Comparison of ENCODE assay signal across 9 cellular contexts in genomic region chr21:38170283-38170682, GRCh38.
DNase-seq lines count a peak whose midpoint lies in the region; ATAC-seq and TF ChIP-seq lines count a peak whose summit lies in the region.
"Had no signal": no experiment of that assay in that cellular context is flagged by ENCODE, and none has a peak within 500 bp of the region (broad histone marks: within the 10 kb centered on the region; RNA-seq: fewer than 3 reads in every experiment).

No MANE protein-coding gene starts in this region.

- H3K36me3 ChIP-seq in HEK293 (ENCODE audit: control insufficient read depth in 2 of 2, insufficient read depth in 1 of 2, low read length in 2 of 2): no peaks in the 10 kb centered on the region

- no peak overlapping the region for H3K4me3 ChIP-seq in HEK293 (ENCODE audit: low read depth, low read length)

- CTCF ChIA-PET in HEK293 (lab: Yijun Ruan, JAX): interaction anchor here (0.6 to 12.3 kb wide), 27 partner anchors 9 to 470 kb away, joined by 3 to 378 read pairs (median 4); no protein-coding TSS in a partner anchor

- H3K4me1 ChIP-seq in HEK293 (ENCODE audit: control insufficient read depth, insufficient read depth, low read length): no peaks in the 10 kb centered on the region

- no peaks in the 10 kb centered on the region for H3K9me3 ChIP-seq in HEK293 (ENCODE audit: control insufficient read depth, insufficient read depth, low read depth, low read length)

- peak; percentile 18 for DNase-seq in COLO668 (lab: John Stamatoyannopoulos, UW; ENCODE audit: unreplicated experiment)
- peak; percentile 32 for DNase-seq in amniotic epithelial cell (ENCODE audit: low read depth)
- DNase-seq in lung microvascular endothelial cell (ENCODE audit: low read depth in 2 of 2): peak; percentile 17 to 60
- no peak for DNase-seq in NCI-H2029 (lab: John Stamatoyannopoulos, UW)
- DNase-seq in NK-92 treated with Interleukin-12 subunit alpha and Interleukin-12 subunit beta, amount 100 ng/mL, for 24 hours (lab: John Stamatoyannopoulos, UW): no peak
- DNase-seq: stimulated activated naive CD8-positive, alpha-beta T cell treated with anti-CD3 and anti-CD28 coated beads, Interleukin-15, amount 100 ng/mL, for 72 hours had no signal

- no peak overlapping the region for H3K27ac ChIP-seq in HEK293 (ENCODE audit: extremely low read depth, low read depth, low read length)

- no peak for TF ChIP-seq CTCF in HEK293 (tag by site-specific recombination; IDR thresholded peaks at IDR 0.05)

- ATAC-seq in HG02870 (IDR thresholded peaks at IDR 0.05; ENCODE audit: unreplicated experiment): no peak
- ATAC-seq in GM18858 (IDR thresholded peaks at IDR 0.05; ENCODE audit: unreplicated experiment): no peak
- ATAC-seq: stimulated activated naive CD8-positive, alpha-beta T cell treated with anti-CD3 and anti-CD28 coated beads, Interleukin-15, amount 100 ng/mL, for 72 hours had no signal

- POLR2A ChIA-PET in HEK293 (lab: Yijun Ruan, JAX): interaction anchor here (0.9 kb wide), 1 partner anchor 181 kb away, joined by 3 read pairs; no protein-coding TSS in a partner anchor

TF ChIP-seq in HEK293, 187 proteins besides CTCF, POLR2A, EP300 and RAD21:
- TF ChIP-seq SCRT1 (tag by site-specific recombination; IDR thresholded peaks at IDR 0.05; ENCODE audit: borderline replicate concordance) (peak; percentile 27; the same call in 1 of the 2 replicates), SCRT2 (tag by site-specific recombination; IDR thresholded peaks at IDR 0.05) (peak; percentile 29; the same call in 1 of the 2 replicates), FEZF1 (tag by site-specific recombination; IDR thresholded peaks at IDR 0.05) (no peak)
- TF ChIP-seq, protein P1, sequence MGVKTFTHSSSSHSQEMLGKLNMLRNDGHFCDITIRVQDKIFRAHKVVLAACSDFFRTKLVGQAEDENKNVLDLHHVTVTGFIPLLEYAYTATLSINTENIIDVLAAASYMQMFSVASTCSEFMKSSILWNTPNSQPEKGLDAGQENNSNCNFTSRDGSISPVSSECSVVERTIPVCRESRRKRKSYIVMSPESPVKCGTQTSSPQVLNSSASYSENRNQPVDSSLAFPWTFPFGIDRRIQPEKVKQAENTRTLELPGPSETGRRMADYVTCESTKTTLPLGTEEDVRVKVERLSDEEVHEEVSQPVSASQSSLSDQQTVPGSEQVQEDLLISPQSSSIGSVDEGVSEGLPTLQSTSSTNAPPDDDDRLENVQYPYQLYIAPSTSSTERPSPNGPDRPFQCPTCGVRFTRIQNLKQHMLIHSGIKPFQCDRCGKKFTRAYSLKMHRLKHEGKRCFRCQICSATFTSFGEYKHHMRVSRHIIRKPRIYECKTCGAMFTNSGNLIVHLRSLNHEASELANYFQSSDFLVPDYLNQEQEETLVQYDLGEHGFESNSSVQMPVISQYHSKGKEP (tag by site-specific recombination; IDR thresholded peaks at IDR 0.05): no peak

Comparison
In these comparisons a context has a peak if more than half of its experiments do, and no peak if none do; other contexts are left out.
1. DNase-seq: peak in COLO668 (single experiment), amniotic epithelial cell (single experiment) and lung microvascular endothelial cell (2 of 2); none in NCI-H2029 (single experiment) and NK-92 treated with Interleukin-12 subunit alpha and Interleukin-12 subunit beta, amount 100 ng/mL, for 24 hours (single experiment).